Comparison of ENCODE assay signal across 1 cellular context in genomic region chr6:54010340-54011276, GRCh38.
TF ChIP-seq lines count a peak whose summit lies in the region.

No MANE protein-coding gene starts in this region.

TF ChIP-seq in HepG2, 621 proteins besides CTCF, POLR2A, EP300 and RAD21 (continued from another document):
- no peak for TF ChIP-seq TFE3 (CRISPR knock-in tag; IDR thresholded peaks at IDR 0.05)
- TF ChIP-seq PAXIP1 (CRISPR knock-in tag; conservative IDR thresholded peaks at IDR 0.05) = peak; percentile 55
- no peak for TF ChIP-seq ZNF468 (CRISPR knock-in tag; IDR thresholded peaks at IDR 0.05)
- TF ChIP-seq HNF4A (CRISPR knock-in tag; IDR thresholded peaks at IDR 0.05) = peak; percentile 66
- no peak for TF ChIP-seq ZNF788 (CRISPR knock-in tag; IDR thresholded peaks at IDR 0.05; ENCODE audit: borderline replicate concordance)
- 0 out of 2 replicates have a peak, but pooled peaks have one; percentile 27 for TF ChIP-seq ZSCAN29 (CRISPR knock-in tag; conservative IDR thresholded peaks at IDR 0.05)
- TF ChIP-seq MEIS2 (CRISPR knock-in tag; IDR thresholded peaks at IDR 0.05) = peak; percentile 61; the same call in 1 of the 2 replicates
- TF ChIP-seq ZNF710 (CRISPR knock-in tag; IDR thresholded peaks at IDR 0.05; ENCODE audit: borderline replicate concordance) = no peak
- TF ChIP-seq PHF21A (CRISPR knock-in tag; IDR thresholded peaks at IDR 0.05) = no peak
- TF ChIP-seq TEAD3 (CRISPR knock-in tag; optimal IDR thresholded peaks at IDR 0.05; ENCODE audit: borderline replicate concordance) = peak; percentile 86
- no peak for TF ChIP-seq ZNF503 (CRISPR knock-in tag; IDR thresholded peaks at IDR 0.05)
- no peak for TF ChIP-seq ZNF530 (CRISPR knock-in tag; IDR thresholded peaks at IDR 0.05; ENCODE audit: low read depth)
- no peak for TF ChIP-seq ZNF430 (CRISPR knock-in tag; IDR thresholded peaks at IDR 0.05)
- TF ChIP-seq ZNF256 (CRISPR knock-in tag; conservative IDR thresholded peaks at IDR 0.05) = no peak
- peak; percentile 44; the same call in 1 of the 2 replicates for TF ChIP-seq ZNF292 (CRISPR knock-in tag; IDR thresholded peaks at IDR 0.05; ENCODE audit: borderline replicate concordance, low read depth)
- TF ChIP-seq ZNF644 (CRISPR knock-in tag; IDR thresholded peaks at IDR 0.05; ENCODE audit: low read depth) = peak; percentile 41; the same call in 1 of the 2 replicates
- TF ChIP-seq ZNF362 (CRISPR knock-in tag; IDR thresholded peaks at IDR 0.05; ENCODE audit: borderline replicate concordance) = no peak
- no peak for TF ChIP-seq HHEX (CRISPR knock-in tag; IDR thresholded peaks at IDR 0.05)
- no peak for TF ChIP-seq ZNF83 (CRISPR knock-in tag; IDR thresholded peaks at IDR 0.05; ENCODE audit: borderline replicate concordance)
- TF ChIP-seq ZNF180 (CRISPR knock-in tag; IDR thresholded peaks at IDR 0.05; ENCODE audit: borderline replicate concordance, low read depth) = no peak
- TF ChIP-seq ZSCAN31 (CRISPR knock-in tag; IDR thresholded peaks at IDR 0.05; ENCODE audit: low read depth) = peak; percentile 95
- peak; percentile 44; the same call in 1 of the 2 replicates for TF ChIP-seq CCDC6 (CRISPR knock-in tag; IDR thresholded peaks at IDR 0.05)
- TF ChIP-seq ZBTB37 (CRISPR knock-in tag; IDR thresholded peaks at IDR 0.05) = 0 out of 2 replicates have a peak, but pooled peaks have one; percentile 21
- TF ChIP-seq NR2F2 (IDR thresholded peaks at IDR 0.05; ENCODE audit: borderline replicate concordance, low read depth) = peak; percentile 85
- peak; percentile 51; the same call in 1 of the 2 replicates for TF ChIP-seq FOXJ3 (CRISPR knock-in tag; IDR thresholded peaks at IDR 0.05; ENCODE audit: borderline replicate concordance)
- TF ChIP-seq TEF (CRISPR knock-in tag; IDR thresholded peaks at IDR 0.05) = peak; percentile 95
- 0 out of 2 replicates have a peak, but pooled peaks have one; percentile 45 for TF ChIP-seq RXRB (CRISPR knock-in tag; IDR thresholded peaks at IDR 0.05; ENCODE audit: borderline replicate concordance)
- 0 out of 2 replicates have a peak, but pooled peaks have one; percentile 17 for TF ChIP-seq PITX1 (CRISPR knock-in tag; IDR thresholded peaks at IDR 0.05)
- peak; percentile 48; the same call in 1 of the 2 replicates for TF ChIP-seq GFI1 (CRISPR knock-in tag; IDR thresholded peaks at IDR 0.05; ENCODE audit: borderline replicate concordance)
- TF ChIP-seq ZNF672 (CRISPR knock-in tag; IDR thresholded peaks at IDR 0.05) = no peak
- TF ChIP-seq FOXA3 (CRISPR knock-in tag; IDR thresholded peaks at IDR 0.05) = peak; percentile 58; the same call in 1 of the 2 replicates
- TF ChIP-seq ZNF629 (CRISPR knock-in tag; conservative IDR thresholded peaks at IDR 0.05) = no peak
- 0 out of 2 replicates have a peak, but pooled peaks have one; percentile 37 for TF ChIP-seq TARDBP (CRISPR knock-in tag; IDR thresholded peaks at IDR 0.05)
- no peak for TF ChIP-seq SNRNP70 (IDR thresholded peaks at IDR 0.05; ENCODE audit: low read depth, low read length)
